19 cellular contexts compared by ENCODE assay signal in the genomic region with DNA sequence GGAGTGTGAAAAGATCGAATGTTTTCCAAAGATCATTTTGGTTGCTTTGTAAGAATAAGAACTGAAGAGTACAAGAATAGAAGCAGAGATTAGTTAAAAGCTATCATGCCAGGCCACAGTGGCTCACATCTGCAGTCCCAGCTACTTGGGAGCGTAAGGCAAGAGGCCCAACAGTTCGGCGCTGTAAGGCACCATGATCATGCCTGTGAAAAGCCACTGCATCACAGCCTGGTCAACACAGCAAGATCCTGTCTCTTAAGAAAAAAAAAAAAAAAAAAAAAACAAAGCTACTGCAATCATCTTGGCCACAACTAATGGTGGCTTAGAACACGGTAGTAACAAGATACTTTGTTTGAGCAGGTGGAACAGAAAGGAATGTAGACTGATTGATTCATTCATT.
DNase-seq lines count a peak whose midpoint lies in the region; ATAC-seq and TF ChIP-seq lines count a peak whose summit lies in the region.
"Had no signal": no experiment of that assay in that cellular context is flagged by ENCODE, and none has a peak within 500 bp of the region (broad histone marks: within the 10 kb centered on the region; RNA-seq: fewer than 3 reads in every experiment).

No MANE protein-coding gene starts in this region.

- H3K56ac ChIP-seq in IMR-90 (ENCODE audit: extremely low read depth, insufficient read depth, low read length), result no peak overlapping the region

- peak overlapping the region; percentile 12; the same call in 1 of the 2 replicates for H3K23ac ChIP-seq in IMR-90 (ENCODE audit: low read depth, low read length)

- peaks cover 39% of the 10 kb centered on the region for H3K4me1 Mint-ChIP-seq in endodermal cell
- H3K4me1 Mint-ChIP-seq: B cell, GM23338 had no signal

- peaks cover 10% of the 10 kb centered on the region for H3K4me1 ChIP-seq in cardiac muscle cell (ENCODE audit: low read depth)
- H3K4me1 ChIP-seq in right cardiac atrium (ENCODE audit: control insufficient read depth, insufficient read depth, low read length), result peaks cover 1% of the 10 kb centered on the region
- peaks cover 2% of the 10 kb centered on the region; the same call in 1 of the 2 replicates for H3K4me1 ChIP-seq in IMR-90 (ENCODE audit: control insufficient read depth, insufficient read depth, low read length)
- peaks cover 2% of the 10 kb centered on the region for H3K4me1 ChIP-seq in endodermal cell (ENCODE audit: control insufficient read depth, insufficient read depth, low read length)
- H3K4me1 ChIP-seq in tibial artery, result no peaks in the 10 kb centered on the region

- no peak for TF ChIP-seq POLR2A in IMR-90 (IDR thresholded peaks at IDR 0.05; ENCODE audit: low read depth, low read length)

- H2BK5ac ChIP-seq in IMR-90 (ENCODE audit: low read depth, low read length, poor library complexity, severe bottlenecking), result no peak overlapping the region

- H3K36me3 ChIP-seq in cardiac muscle cell, result peaks cover 5% of the 10 kb centered on the region
- no peaks in the 10 kb centered on the region; the same call in 1 of the 2 replicates for H3K36me3 ChIP-seq in IMR-90 (ENCODE audit: control insufficient read depth, insufficient read depth, low read length)
- H3K36me3 ChIP-seq in endodermal cell (ENCODE audit: control insufficient read depth, insufficient read depth, low read length), result no peaks in the 10 kb centered on the region
- no peaks in the 10 kb centered on the region for H3K36me3 ChIP-seq in tibial artery

- H3K27me3 ChIP-seq in cardiac muscle cell (no peaks in the 10 kb centered on the region), right cardiac atrium (ENCODE audit: control insufficient read depth, insufficient read depth) (no peaks in the 10 kb centered on the region), IMR-90 (ENCODE audit: control insufficient read depth, insufficient read depth, low read length) (no peaks in the 10 kb centered on the region), endodermal cell (ENCODE audit: control insufficient read depth, insufficient read depth, low read length, poor library complexity, severe bottlenecking) (no peaks in the 10 kb centered on the region), tibial artery (no peaks in the 10 kb centered on the region)
- H3K27me3 ChIP-seq: BLaER1 treated with 17β-estradiol and CSF1 and Interleukin-3, amounts not matched to agents 10 nM and 100 nM had no signal

- H2BK20ac ChIP-seq in IMR-90 (ENCODE audit: low read depth, low read length), result no peak overlapping the region

- no peak for TF ChIP-seq RAD21 in IMR-90 (IDR thresholded peaks at IDR 0.05; ENCODE audit: low read length)

- POLR2A ChIA-PET in IMR-90 (lab: Charles Lee; ENCODE audit: unreplicated experiment), result no interaction called here

- no TSS peak for BruUV-seq in IMR-90 (replicated peaks; lab: Mats Ljungman, UMichigan)

- H3K4ac ChIP-seq in IMR-90 (ENCODE audit: low read depth, low read length), result no peak overlapping the region

- H3K4me3 ChIP-seq in cardiac muscle cell (no peak overlapping the region), right cardiac atrium (ENCODE audit: low read length) (no peak overlapping the region), IMR-90 (ENCODE audit: insufficient read depth, low read depth, low read length) (no peak overlapping the region), endodermal cell (ENCODE audit: low read length) (no peak overlapping the region), tibial artery (no peak overlapping the region)
- H3K4me3 ChIP-seq: BLaER1 treated with 17β-estradiol and CSF1 and Interleukin-3, amounts not matched to agents 10 nM and 100 nM; GM23338 had no signal

- H2BK15ac ChIP-seq in IMR-90 (ENCODE audit: low read depth, low read length), result no peak overlapping the region

- TF ChIP-seq CTCF in cardiac muscle cell (IDR thresholded peaks at IDR 0.05; ENCODE audit: low read depth, low read length) (no peak), IMR-90 (conservative IDR thresholded peaks at IDR 0.05; ENCODE audit: low read depth, low read length) (no peak), endodermal cell (conservative IDR thresholded peaks at IDR 0.05) (no peak), tibial artery (IDR thresholded peaks at IDR 0.05) (no peak)

- no peaks in the 10 kb centered on the region for H3K9me3 Mint-ChIP-seq in endodermal cell
- H3K9me3 Mint-ChIP-seq: CD8-positive, alpha-beta T cell; GM23338 had no signal

- DNase-seq in NCI-H146 (lab: John Stamatoyannopoulos, UW) (peak; percentile 45), NCI-H146 treated with DMSO at 0.1 percent for 48 hours (lab: John Stamatoyannopoulos, UW; ENCODE audit: unreplicated experiment) (no peak), cardiac muscle cell (ENCODE audit: low read depth in 1 of 2, low spot score in 1 of 2) (no peak), right cardiac atrium (no peak), IMR-90 (no peak), endodermal cell (no peak), tibial artery (no peak)
- DNase-seq: 8988T; CD8-positive, alpha-beta T cell; COR-L47; DMS 273 treated with DMSO at 0.1 percent for 48 hours; DMS79; GDM1; H7 had no signal

- intact Hi-C loops in right cardiac atrium (cut with DNase I) (no loop called here), IMR-90 (cut with micrococcal nuclease) (no loop called here), tibial artery (cut with DNase I; ENCODE audit: low total_unique reads) (no loop called here)

- H2BK120ac ChIP-seq in IMR-90 (ENCODE audit: low read depth, low read length), result no peak overlapping the region

- H4K20me1 ChIP-seq in IMR-90 (ENCODE audit: insufficient read depth, low read length), result peaks cover 13% of the 10 kb centered on the region; the same call in 1 of the 2 replicates

- in situ Hi-C loops in IMR-90 (cut with MboI; ENCODE audit: low sequenced_read_pairs), result no loop called here

- H3K4me3 Mint-ChIP-seq in endodermal cell, result no peak overlapping the region
- H3K4me3 Mint-ChIP-seq: B cell; CD8-positive, alpha-beta T cell; GM23338 had no signal

- H4K91ac ChIP-seq in IMR-90 (ENCODE audit: insufficient read depth, low read depth, low read length), result no peak overlapping the region

- no peak overlapping the region for H3K14ac ChIP-seq in IMR-90 (replicated peaks; ENCODE audit: low read depth, low read length)

- H3K9me1 ChIP-seq in IMR-90 (ENCODE audit: insufficient read depth, low read length), result 0 out of 2 replicates have a peak, but pooled peaks cover 3% of the 10 kb centered on the region

- H3K9me3 ChIP-seq in cardiac muscle cell (ENCODE audit: low read depth) (no peaks in the 10 kb centered on the region), right cardiac atrium (ENCODE audit: control insufficient read depth, low read length) (no peaks in the 10 kb centered on the region), IMR-90 (ENCODE audit: control insufficient read depth, insufficient read depth, low read length) (no peaks in the 10 kb centered on the region), endodermal cell (ENCODE audit: control insufficient read depth, low read length) (no peaks in the 10 kb centered on the region), tibial artery (no peaks in the 10 kb centered on the region)
- H3K9me3 ChIP-seq: BLaER1 treated with 17β-estradiol and CSF1 and Interleukin-3, amounts not matched to agents 10 nM and 100 nM had no signal

- peaks cover 9% of the 10 kb centered on the region for H3K36me3 Mint-ChIP-seq in endodermal cell (ENCODE audit: low read depth)
- H3K36me3 Mint-ChIP-seq: CD8-positive, alpha-beta T cell had no signal

- dilution Hi-C loops in IMR-90 (cut with HindIII; ENCODE audit: low sequenced_read_pairs, unreplicated experiment), result no loop called here

- H3K27ac ChIP-seq in cardiac muscle cell (peak overlapping the region; percentile 3), right cardiac atrium (ENCODE audit: low read length) (no peak overlapping the region), IMR-90 (ENCODE audit: insufficient read depth, low read length) (no peak overlapping the region), endodermal cell (ENCODE audit: low read depth, low read length) (no peak overlapping the region), tibial artery (no peak overlapping the region)
- H3K27ac ChIP-seq: BLaER1 treated with 17β-estradiol and CSF1 and Interleukin-3, amounts not matched to agents 10 nM and 100 nM had no signal

- 80% methylated on average over 5 of the region's 5 CpGs for WGBS in right cardiac atrium
- whole genome bisulfite sequencing in IMR-90 (ENCODE audit: extremely low coverage in 2 of 2, insufficient read length in 1 of 2), 2 experiments, result 100% methylated on average over 2 of the region's 5 CpGs; no CpG with 5 or more reads in 1 of the 2 experiments
- 93 to 100% methylated on average over 4 to 5 of the region's 5 CpGs for WGBS in endodermal cell (ENCODE audit: insufficient coverage in 1 of 2, insufficient read length in 1 of 2), 2 experiments

- 0 out of 2 replicates have a peak overlapping the region, but pooled peaks have one; percentile 23 for H2AK5ac ChIP-seq in IMR-90 (ENCODE audit: low read depth, low read length)

- H3K18ac ChIP-seq in IMR-90 (ENCODE audit: low read depth, low read length), result no peak overlapping the region

- no peak overlapping the region for H2AFZ ChIP-seq in IMR-90 (replicated peaks; ENCODE audit: low read length, poor library complexity)
- H2AFZ ChIP-seq: GM23338 had no signal

- peak overlapping the region; percentile 41 for H3K27ac Mint-ChIP-seq in endodermal cell
- H3K27ac Mint-ChIP-seq: B cell; CD8-positive, alpha-beta T cell; GM23338 had no signal

- H2AK9ac ChIP-seq in IMR-90 (replicated peaks; ENCODE audit: low read depth, low read length, poor library complexity), result no peak overlapping the region

- H3K79me1 ChIP-seq in IMR-90 (ENCODE audit: low read depth in 1 of 2, low read length in 2 of 2), result peaks cover 16 to 50% of the 10 kb centered on the region in 2 experiments

- H3K9ac ChIP-seq in IMR-90 (ENCODE audit: low read depth, low read length) (no peak overlapping the region), endodermal cell (ENCODE audit: extremely low read depth, low read length, poor library complexity, severe bottlenecking) (no peak overlapping the region)
- H3K9ac ChIP-seq: BLaER1 treated with 17β-estradiol and CSF1 and Interleukin-3, amounts not matched to agents 10 nM and 100 nM had no signal

- no peak overlapping the region for H4K5ac ChIP-seq in IMR-90 (ENCODE audit: low read depth, low read length)

- ATAC-seq in right cardiac atrium (no peak), IMR-90 (ENCODE audit: low read depth) (no peak), HG03097 (IDR thresholded peaks at IDR 0.05; ENCODE audit: low FRiP score, unreplicated experiment) (no peak)
- ATAC-seq: CD8-positive, alpha-beta T cell; GM23338; HCT116 had no signal

- H3K27me3 Mint-ChIP-seq in endodermal cell (ENCODE audit: insufficient read depth), result no peaks in the 10 kb centered on the region
- H3K27me3 Mint-ChIP-seq: B cell had no signal

- H4K8ac ChIP-seq in IMR-90 (ENCODE audit: low read depth in 2 of 2, low read length in 2 of 2), result no peak overlapping the region

- CTCF ChIA-PET in IMR-90 (lab: Yijun Ruan, JAX), result interaction anchor here (0.6 kb wide), 1 partner anchor 367 kb away, joined by 11 read pairs; no protein-coding TSS in a partner anchor

- H3K4me2 ChIP-seq in IMR-90 (ENCODE audit: low read depth, low read length), result no peak overlapping the region
- H3K4me2 ChIP-seq: BLaER1 treated with 17β-estradiol and CSF1 and Interleukin-3, amounts not matched to agents 10 nM and 100 nM; GM23338 had no signal

TF ChIP-seq in IMR-90, 13 proteins besides CTCF, POLR2A, EP300 and RAD21 (continues in another document):
- TF ChIP-seq MAZ (IDR thresholded peaks at IDR 0.05; ENCODE audit: borderline replicate concordance, low read depth, low read length) (no peak), MXI1 (IDR thresholded peaks at IDR 0.05; ENCODE audit: borderline replicate concordance, low read depth, low read length) (no peak)
